Comparison of ENCODE assay signal across 25 cellular contexts in genomic region chr6:24524329-24524728, GRCh38.
"Had no signal": no experiment of that assay in that cellular context is flagged by ENCODE, and none has a peak within 500 bp of the region (broad histone marks: within the 10 kb centered on the region; RNA-seq: fewer than 3 reads in every experiment).

No MANE protein-coding gene starts in this region.

- H3K4me3 Mint-ChIP-seq: endodermal cell; mesothelial cell of epicardium; naive B cell; natural killer cell treated with Interleukin-12 subunit alpha and Interleukin-12 subunit beta and Interleukin-15 and Interleukin-18, amount 100 ng/mL, for 72 hours; neural progenitor cell; stimulated activated naive CD8-positive, alpha-beta T cell treated with anti-CD3 and anti-CD28 coated beads, Interleukin-15, amount 100 ng/mL, for 72 hours had no signal

- H3K27ac ChIP-seq: dorsolateral prefrontal cortex, epithelial cell of prostate, gastrocnemius medialis, left lung, neural progenitor cell, prostate gland, right atrium auricular region, suprapubic skin, transverse colon, upper lobe of right lung, vagina had no signal

- H3K4me2 ChIP-seq: neural progenitor cell, smooth muscle cell had no signal

- H3K4me1 Mint-ChIP-seq: endodermal cell, mesothelial cell of epicardium had no signal

- H3K36me3 Mint-ChIP-seq: natural killer cell treated with Interleukin-12 subunit alpha and Interleukin-12 subunit beta and Interleukin-15 and Interleukin-18, amount 100 ng/mL, for 72 hours; neural progenitor cell had no signal

- H3K36me3 ChIP-seq: left lung, neural progenitor cell, prostate gland, right atrium auricular region, suprapubic skin, transverse colon, vagina had no signal

- DNase-seq: effector CD4-positive, alpha-beta T cell; gastrocnemius medialis; left cardiac atrium; left lung; stimulated activated CD4-positive, alpha-beta T cell treated with anti-CD3 and anti-CD28 coated beads, Interleukin-12 subunit alpha, Interleukin-12 subunit beta, amount 100 ng/mL, for 4 hours; stimulated activated CD4-positive, alpha-beta T cell treated with anti-CD3 and anti-CD28 coated beads, Interleukin-1b, Interleukin-23, amount 100 ng/mL, for 48 hours; stimulated activated CD4-positive, alpha-beta T cell treated with anti-CD3 and anti-CD28 coated beads, Interleukin-4, amount 100 ng/mL, for 1 hour; stimulated activated CD8-positive, alpha-beta memory T cell treated with anti-CD3 and anti-CD28 coated beads, Interleukin-4, amount 100 ng/mL, for 48 hours; stimulated activated naive CD8-positive, alpha-beta T cell treated with anti-CD3 and anti-CD28 coated beads, Interleukin-15, amount 100 ng/mL, for 72 hours; transverse colon; upper lobe of right lung had no signal

- H3K9me3 Mint-ChIP-seq: endodermal cell; mesothelial cell of epicardium; naive B cell; natural killer cell treated with Interleukin-12 subunit alpha and Interleukin-12 subunit beta and Interleukin-15 and Interleukin-18, amount 100 ng/mL, for 72 hours; neural progenitor cell; stimulated activated naive CD8-positive, alpha-beta T cell treated with anti-CD3 and anti-CD28 coated beads, Interleukin-15, amount 100 ng/mL, for 72 hours had no signal

- H3K27ac Mint-ChIP-seq: endodermal cell; mesothelial cell of epicardium; natural killer cell treated with Interleukin-12 subunit alpha and Interleukin-12 subunit beta and Interleukin-15 and Interleukin-18, amount 100 ng/mL, for 72 hours; neural progenitor cell; stimulated activated naive CD8-positive, alpha-beta T cell treated with anti-CD3 and anti-CD28 coated beads, Interleukin-15, amount 100 ng/mL, for 72 hours had no signal

- H3K9me3 ChIP-seq: gastrocnemius medialis, left lung, mucosa of descending colon, prostate gland, right atrium auricular region, suprapubic skin, transverse colon, upper lobe of right lung, vagina had no signal

- H3K27me3 ChIP-seq: dorsolateral prefrontal cortex, gastrocnemius medialis, left lung, neural progenitor cell, right atrium auricular region, suprapubic skin, transverse colon, upper lobe of right lung, vagina had no signal

- H3K27me3 Mint-ChIP-seq: naive B cell; natural killer cell treated with Interleukin-12 subunit alpha and Interleukin-12 subunit beta and Interleukin-15 and Interleukin-18, amount 100 ng/mL, for 72 hours; stimulated activated naive CD8-positive, alpha-beta T cell treated with anti-CD3 and anti-CD28 coated beads, Interleukin-15, amount 100 ng/mL, for 72 hours had no signal

- H3K4me1 ChIP-seq: gastrocnemius medialis, left lung, neural progenitor cell, prostate gland, right atrium auricular region, suprapubic skin, transverse colon, upper lobe of right lung, vagina had no signal

- ATAC-seq: gastrocnemius medialis; left cardiac atrium; left lung; natural killer cell treated with Interleukin-12 subunit alpha and Interleukin-12 subunit beta and Interleukin-15 and Interleukin-18, amount 100 ng/mL, for 72 hours; sciatic nerve; stimulated activated naive CD8-positive, alpha-beta T cell treated with anti-CD3 and anti-CD28 coated beads, Interleukin-15, amount 100 ng/mL, for 72 hours; upper lobe of right lung had no signal

- H3K9ac ChIP-seq: neural progenitor cell had no signal

- H2AFZ ChIP-seq: neural progenitor cell had no signal

- H3K4me3 ChIP-seq: dorsolateral prefrontal cortex, gastrocnemius medialis, left lung, mucosa of descending colon, neural progenitor cell, prostate gland, right atrium auricular region, smooth muscle cell, suprapubic skin, transverse colon, upper lobe of right lung, vagina had no signal
